In genomic region chr1:155322571-155322952, GRCh38 we compare ENCODE assay signal across 8 cellular contexts. TPM values are rescaled to one million over a fixed set of nuclear protein-coding genes. Genes with fewer than 3 reads are reported as not detected.
DNase-seq lines count a peak whose midpoint lies in the region; ATAC-seq and TF ChIP-seq lines count a peak whose summit lies in the region.

No MANE protein-coding gene starts in this region.

- H3K9me2 ChIP-seq in neural cell (ENCODE audit: insufficient read depth, low read length) = no peaks in the 10 kb centered on the region

- H4K20me1 ChIP-seq in neural cell (ENCODE audit: insufficient read depth) = peaks cover 7% of the 10 kb centered on the region

- H3K9me3 ChIP-seq in SJCRH30 (replicated peaks) = no peaks in the 10 kb centered on the region
- no peaks in the 10 kb centered on the region for H3K9me3 ChIP-seq in neural cell (ENCODE audit: low read length)

- H3K9me3 Mint-ChIP-seq in activated T-cell treated with anti-CD3 and anti-CD28 coated beads, Interleukin-2, amount 50 U/mL, for 72 hours = no peaks in the 10 kb centered on the region

- no peaks in the 10 kb centered on the region for H3F3A ChIP-seq in neural cell (ENCODE audit: insufficient read depth, low read length, poor library complexity, severe bottlenecking)

- no peak overlapping the region for H2AFZ ChIP-seq in neural cell (ENCODE audit: low read depth, low read length)

- peaks cover 28% of the 10 kb centered on the region for H3K79me2 ChIP-seq in neural cell (replicated peaks; ENCODE audit: insufficient read depth, low read length)

- peak overlapping the region; percentile 91 for H3K9ac ChIP-seq in neural cell (ENCODE audit: low read length)

- H3K27me3 ChIP-seq in SJCRH30 (no peaks in the 10 kb centered on the region), neural cell (ENCODE audit: insufficient read depth, low read depth, low read length) (no peaks in the 10 kb centered on the region)

- peaks cover 40% of the 10 kb centered on the region for H3K4me1 Mint-ChIP-seq in activated T-cell treated with anti-CD3 and anti-CD28 coated beads, Interleukin-2, amount 50 U/mL, for 72 hours (ENCODE audit: low read depth)

- DNase-seq in activated T-cell treated with anti-CD3 and anti-CD28 coated beads, Interleukin-2, amount 50 U/mL, for 72 hours = peak in 1 of 2 donors; percentile 18
- DNase-seq in activated T-cell treated with anti-CD3 and anti-CD28 coated beads, Interleukin-2, amount 50 U/mL, for 48 hours = no peak
- peak; percentile 44 to 53 for DNase-seq in SJCRH30
- no peak for DNase-seq in epithelial cell of prostate (ENCODE audit: low read depth, low spot score)
- DNase-seq in stimulated activated naive CD4-positive, alpha-beta T cell treated with Interleukin-2 at 50 U/mL for 16 hours (lab: John Stamatoyannopoulos, UW) = no peak

- H3K4me1 ChIP-seq in SJCRH30 = no peaks in the 10 kb centered on the region

- H3K4me3 ChIP-seq in SJCRH30 (peak overlapping the region; percentile 76), neural cell (ENCODE audit: low read length) (peak overlapping the region; percentile 90)

- H3K4me3 Mint-ChIP-seq in activated T-cell treated with anti-CD3 and anti-CD28 coated beads, Interleukin-2, amount 50 U/mL, for 72 hours = peak overlapping the region; percentile 66 to 84

- TF ChIP-seq EP300 in neural cell (conservative IDR thresholded peaks at IDR 0.05; ENCODE audit: poor library complexity, severe bottlenecking) = no peak

- H3K4me2 ChIP-seq in neural cell (ENCODE audit: low read length) = peak overlapping the region; percentile 97

- TF ChIP-seq CTCF in neural cell (IDR thresholded peaks at IDR 0.05; ENCODE audit: poor library complexity, severe bottlenecking) = no peak

- no peak overlapping the region; the same call in 1 of the 2 replicates for H3K27ac ChIP-seq in SJCRH30
- H3K27ac ChIP-seq in epithelial cell of prostate = peak overlapping the region; percentile 88
- H3K27ac ChIP-seq in neural cell (ENCODE audit: low read length) = peak overlapping the region; percentile 79

- no peaks in the 10 kb centered on the region for H3K36me3 ChIP-seq in SJCRH30
- no peaks in the 10 kb centered on the region for H3K36me3 ChIP-seq in neural cell (ENCODE audit: insufficient read depth, low read length)

- ATAC-seq in activated T-cell treated with anti-CD3 and anti-CD28 coated beads, Interleukin-2, amount 50 U/mL, for 72 hours (replicated peaks in 1 of 2) = no peak
- no peak for ATAC-seq in HG03520 (IDR thresholded peaks at IDR 0.05; ENCODE audit: unreplicated experiment)
- ATAC-seq in GM21515 (IDR thresholded peaks at IDR 0.05; ENCODE audit: unreplicated experiment) = no peak

- H3K27ac Mint-ChIP-seq in activated T-cell treated with anti-CD3 and anti-CD28 coated beads, Interleukin-2, amount 50 U/mL, for 72 hours = no peak overlapping the region

- H3K27me3 Mint-ChIP-seq in activated T-cell treated with anti-CD3 and anti-CD28 coated beads, Interleukin-2, amount 50 U/mL, for 72 hours (ENCODE audit: low read depth) = no peaks in the 10 kb centered on the region

- TF ChIP-seq RAD21 in neural cell (conservative IDR thresholded peaks at IDR 0.05) = no peak

- peaks cover 0 to 3% of the 10 kb centered on the region in 2 donors for H3K36me3 Mint-ChIP-seq in activated T-cell treated with anti-CD3 and anti-CD28 coated beads, Interleukin-2, amount 50 U/mL, for 72 hours (ENCODE audit: insufficient read depth in 2 of 2)

TF ChIP-seq in neural cell, 6 proteins besides CTCF, POLR2A, EP300 and RAD21:
- no peak for TF ChIP-seq POLR2AphosphoS5 (IDR thresholded peaks at IDR 0.05)
- no peak for TF ChIP-seq EZH2 (IDR thresholded peaks at IDR 0.05; ENCODE audit: borderline replicate concordance, insufficient read depth, low read length, poor library complexity, severe bottlenecking)

RNA-seq across cellular contexts. Expression of gene RUSC1, which starts 1.9 kb away (rescaled TPM):
- total RNA-seq in activated T-cell treated with anti-CD3 and anti-CD28 coated beads, Interleukin-2, amount 50 U/mL, for 72 hours = 10 to 100 TPM; 20.5 to 26.8 TPM
- 18.6 and 21.0 TPM in 2 replicates for total RNA-seq in SJCRH30 (2014; rRNA removed; shearing (Covaris generic))
- polyA plus RNA-seq in neural cell = 45.7 and 58.1 TPM in 2 replicates
- polyA minus RNA-seq in neural cell = 36.9 and 38.5 TPM in 2 replicates

RNA-seq across cellular contexts. Expression of gene FDPS, which starts 13.9 kb away (rescaled TPM):
- total RNA-seq in activated T-cell treated with anti-CD3 and anti-CD28 coated beads, Interleukin-2, amount 50 U/mL, for 72 hours = 100 to 1,000 TPM; 182 to 184 TPM
- 144 and 148 TPM in 2 replicates for total RNA-seq in SJCRH30 (2014; rRNA removed; shearing (Covaris generic))
- 235 and 257 TPM in 2 replicates for polyA plus RNA-seq in neural cell
- 109 and 116 TPM in 2 replicates for polyA minus RNA-seq in neural cell

RNA-seq across cellular contexts. Expression of gene PKLR, which starts 21.3 kb away (rescaled TPM):
- total RNA-seq in activated T-cell treated with anti-CD3 and anti-CD28 coated beads, Interleukin-2, amount 50 U/mL, for 72 hours = not detected
- total RNA-seq in SJCRH30 (2014; rRNA removed; shearing (Covaris generic)) = 0.04 TPM in 1 of 2 replicates, not detected in the other
- polyA plus RNA-seq in neural cell = not detected in 2 replicates
- polyA minus RNA-seq in neural cell = not detected in 2 replicates

RNA-seq across cellular contexts. Expression of gene HCN3, which starts 45.3 kb away (rescaled TPM):
- total RNA-seq in activated T-cell treated with anti-CD3 and anti-CD28 coated beads, Interleukin-2, amount 50 U/mL, for 72 hours = 1 to 10 TPM; 3.6 to 4.1 TPM
- total RNA-seq in SJCRH30 (2014; rRNA removed; shearing (Covaris generic)) = 1.6 and 1.7 TPM in 2 replicates
- polyA plus RNA-seq in neural cell = 53.2 and 53.4 TPM in 2 replicates
- polyA minus RNA-seq in neural cell = 27.2 and 28.7 TPM in 2 replicates

RNA-seq across cellular contexts. Expression of gene CLK2, which starts 49.3 kb away (rescaled TPM):
- total RNA-seq in activated T-cell treated with anti-CD3 and anti-CD28 coated beads, Interleukin-2, amount 50 U/mL, for 72 hours = 10 to 100 TPM; 72.4 to 77.9 TPM
- total RNA-seq in SJCRH30 (2014; rRNA removed; shearing (Covaris generic)) = 29.7 and 43.1 TPM in 2 replicates
- 44.4 and 57.7 TPM in 2 replicates for polyA plus RNA-seq in neural cell
- 35.1 and 39.0 TPM in 2 replicates for polyA minus RNA-seq in neural cell

Comparison
In these comparisons a context has a peak if more than half of its experiments do, and no peak if none do; other contexts are left out.
1. DNase-seq: peak in SJCRH30 (2 of 2); none in activated T-cell treated with anti-CD3 and anti-CD28 coated beads, Interleukin-2, amount 50 U/mL, for 48 hours (0 of 2), epithelial cell of prostate (single experiment) and stimulated activated naive CD4-positive, alpha-beta T cell treated with Interleukin-2 at 50 U/mL for 16 hours (single experiment).